12 cellular contexts compared by ENCODE assay signal in the genomic region with DNA sequence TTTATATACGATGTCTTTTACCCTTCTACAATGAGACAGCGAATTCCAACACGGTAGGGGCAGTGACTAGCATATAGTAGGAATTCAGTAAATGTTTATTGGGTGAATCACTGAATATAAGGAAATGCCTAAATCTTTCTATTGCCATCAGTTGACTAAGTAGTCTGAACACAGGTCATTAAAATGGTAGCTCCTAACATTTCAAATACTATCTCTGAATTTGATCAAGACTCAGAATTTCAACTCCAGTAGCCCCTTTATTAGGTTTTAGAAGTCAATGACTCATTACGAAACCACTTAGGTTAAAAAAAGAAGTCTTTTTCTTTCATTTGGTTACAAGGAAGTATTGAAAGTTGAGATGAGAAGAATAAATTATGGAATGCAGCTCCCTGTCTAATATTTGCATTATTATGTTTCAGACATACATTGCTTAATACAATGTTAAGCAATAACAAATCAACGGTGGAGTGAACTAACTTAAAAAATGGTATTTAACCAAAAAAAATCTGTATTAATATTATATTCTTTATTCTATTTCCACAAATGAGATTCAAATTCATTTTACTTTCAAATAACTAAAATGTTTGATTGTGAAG.
DNase-seq lines count a peak whose midpoint lies in the region; FAIRE-seq and TF ChIP-seq lines count a peak whose summit lies in the region.
"Had no signal": no experiment of that assay in that cellular context is flagged by ENCODE, and none has a peak within 500 bp of the region (broad histone marks: within the 10 kb centered on the region; RNA-seq: fewer than 3 reads in every experiment).

No MANE protein-coding gene starts in this region.

- DNase-seq in H54 (ENCODE audit: insufficient read length, low spot score), result no peak
- peak; percentile 39 to 55 for DNase-seq in SJSA1 (ENCODE audit: low read depth in 1 of 2, low spot score in 2 of 2)
- DNase-seq in fibroblast of pulmonary artery (ENCODE audit: low read depth), result peak; percentile 82
- peak; percentile 23 for DNase-seq in urothelium cell line (ENCODE audit: low spot score)
- no peak for DNase-seq in inferior parietal cortex (ENCODE audit: extremely low spot score)
- DNase-seq in activated T-cell treated with anti-CD3 and anti-CD28 coated beads, Interleukin-2, amount 50 U/mL, for 48 hours, result no peak
- DNase-seq in NCI-H1092 treated with DMSO at 0.1 percent for 48 hours (lab: John Stamatoyannopoulos, UW), result no peak
- DNase-seq: activated naive CD8-positive, alpha-beta T cell treated with anti-CD3 and anti-CD28 coated beads, Interleukin-2, amount 50 U/mL, for 24 hours; DMS53; NCI-H1694; nephron progenitor cell; stimulated activated naive B cell treated with anti-CD40 and anti-IgM and Interleukin-4, amounts not matched to agents 10 μg/mL and 1 μg/mL and 100 μg/mL, for 72 hours had no signal

- no peak for TF ChIP-seq CTCF in fibroblast of pulmonary artery (IDR thresholded peaks at IDR 0.05; ENCODE audit: low read length, missing control alignments)

- H3K4me3 ChIP-seq in SJSA1, result no peak overlapping the region
- no peak overlapping the region for H3K4me3 ChIP-seq in fibroblast of pulmonary artery (replicated peaks; ENCODE audit: low read depth, low read length)

- no peaks in the 10 kb centered on the region for H3K27me3 ChIP-seq in SJSA1 (replicated peaks)

- H3K36me3 ChIP-seq in SJSA1, result no peaks in the 10 kb centered on the region

- peak overlapping the region; percentile 79 for H3K27ac ChIP-seq in SJSA1

- peaks cover 25% of the 10 kb centered on the region for H3K4me1 ChIP-seq in SJSA1 (replicated peaks)

- H3K9me3 ChIP-seq in SJSA1 (replicated peaks), result no peaks in the 10 kb centered on the region

- TF ChIP-seq POLR2A in H54 (IDR thresholded peaks at IDR 0.05; ENCODE audit: low read depth, low read length), result no peak

- FAIRE-seq in H54 (lab: Jason Lieb, UNC) (peak; percentile 20), urothelium cell line (lab: Jason Lieb, UNC) (no peak)

Comparison
In these comparisons a context has a peak if more than half of its experiments do, and no peak if none do; other contexts are left out.
1. DNase-seq: peak in SJSA1 (2 of 2), fibroblast of pulmonary artery (single experiment) and urothelium cell line (single experiment); none in H54 (single experiment), inferior parietal cortex (single experiment), activated T-cell treated with anti-CD3 and anti-CD28 coated beads, Interleukin-2, amount 50 U/mL, for 48 hours (0 of 2) and NCI-H1092 treated with DMSO at 0.1 percent for 48 hours (single experiment).